In the genomic region with DNA sequence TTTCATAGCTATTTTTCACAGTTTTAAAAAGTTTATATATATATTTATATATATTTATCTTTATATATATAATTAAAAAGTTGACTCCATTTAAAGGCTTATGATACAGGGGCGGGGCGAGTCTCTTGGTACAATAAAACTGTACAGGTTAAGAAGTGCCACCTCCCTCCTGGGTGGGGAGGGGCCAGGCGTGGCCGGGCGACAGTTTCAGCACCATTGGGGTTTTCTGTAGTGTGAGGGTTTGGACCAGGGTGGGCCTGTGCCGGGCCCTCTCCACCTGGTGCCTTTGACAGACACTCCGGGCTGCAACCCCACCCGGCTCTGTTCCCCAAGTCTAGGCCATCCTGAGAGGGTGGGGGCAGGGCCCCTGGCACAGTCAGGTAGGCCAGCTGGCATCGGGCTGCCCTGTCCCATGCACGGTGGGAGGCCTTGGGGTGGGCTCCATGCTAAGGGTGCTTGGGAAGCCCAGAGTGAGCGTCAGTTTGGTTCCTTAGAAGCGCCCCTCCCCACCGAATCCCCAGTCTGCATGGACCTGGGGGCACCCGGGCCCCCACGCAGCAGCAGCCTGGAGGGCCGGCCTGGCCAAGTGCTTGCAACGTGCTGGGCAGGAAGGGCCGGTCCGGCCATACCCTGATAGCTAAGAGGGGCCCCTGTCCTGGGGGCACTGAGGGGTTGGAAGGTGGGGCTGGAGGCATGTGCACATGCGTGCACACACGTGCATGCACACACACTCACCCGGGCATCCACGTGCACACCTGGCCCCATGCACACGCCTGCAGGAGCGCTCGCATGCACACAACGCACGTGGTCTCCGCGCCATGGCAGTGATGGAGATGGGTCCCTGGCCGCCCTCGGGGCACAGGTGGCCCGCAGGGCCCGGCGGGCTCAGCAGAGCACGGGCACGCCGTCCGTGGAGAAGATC, we compare ENCODE assay signal across 2 cellular contexts.
TF ChIP-seq lines count a peak whose summit lies in the region.

No MANE protein-coding gene starts in this region.

TF ChIP-seq in K562, 482 proteins besides CTCF, POLR2A, EP300 and RAD21:
- peak; percentile 41 for TF ChIP-seq POLR2G (IDR thresholded peaks at IDR 0.05; ENCODE audit: low read depth, low read length)

TF ChIP-seq in HepG2, 621 proteins besides CTCF, POLR2A, EP300 and RAD21:
- TF ChIP-seq, protein P1, sequence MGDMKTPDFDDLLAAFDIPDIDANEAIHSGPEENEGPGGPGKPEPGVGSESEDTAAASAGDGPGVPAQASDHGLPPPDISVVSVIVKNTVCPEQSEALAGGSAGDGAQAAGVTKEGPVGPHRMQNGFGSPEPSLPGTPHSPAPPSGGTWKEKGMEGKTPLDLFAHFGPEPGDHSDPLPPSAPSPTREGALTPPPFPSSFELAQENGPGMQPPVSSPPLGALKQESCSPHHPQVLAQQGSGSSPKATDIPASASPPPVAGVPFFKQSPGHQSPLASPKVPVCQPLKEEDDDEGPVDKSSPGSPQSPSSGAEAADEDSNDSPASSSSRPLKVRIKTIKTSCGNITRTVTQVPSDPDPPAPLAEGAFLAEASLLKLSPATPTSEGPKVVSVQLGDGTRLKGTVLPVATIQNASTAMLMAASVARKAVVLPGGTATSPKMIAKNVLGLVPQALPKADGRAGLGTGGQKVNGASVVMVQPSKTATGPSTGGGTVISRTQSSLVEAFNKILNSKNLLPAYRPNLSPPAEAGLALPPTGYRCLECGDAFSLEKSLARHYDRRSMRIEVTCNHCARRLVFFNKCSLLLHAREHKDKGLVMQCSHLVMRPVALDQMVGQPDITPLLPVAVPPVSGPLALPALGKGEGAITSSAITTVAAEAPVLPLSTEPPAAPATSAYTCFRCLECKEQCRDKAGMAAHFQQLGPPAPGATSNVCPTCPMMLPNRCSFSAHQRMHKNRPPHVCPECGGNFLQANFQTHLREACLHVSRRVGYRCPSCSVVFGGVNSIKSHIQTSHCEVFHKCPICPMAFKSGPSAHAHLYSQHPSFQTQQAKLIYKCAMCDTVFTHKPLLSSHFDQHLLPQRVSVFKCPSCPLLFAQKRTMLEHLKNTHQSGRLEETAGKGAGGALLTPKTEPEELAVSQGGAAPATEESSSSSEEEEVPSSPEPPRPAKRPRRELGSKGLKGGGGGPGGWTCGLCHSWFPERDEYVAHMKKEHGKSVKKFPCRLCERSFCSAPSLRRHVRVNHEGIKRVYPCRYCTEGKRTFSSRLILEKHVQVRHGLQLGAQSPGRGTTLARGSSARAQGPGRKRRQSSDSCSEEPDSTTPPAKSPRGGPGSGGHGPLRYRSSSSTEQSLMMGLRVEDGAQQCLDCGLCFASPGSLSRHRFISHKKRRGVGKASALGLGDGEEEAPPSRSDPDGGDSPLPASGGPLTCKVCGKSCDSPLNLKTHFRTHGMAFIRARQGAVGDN (CRISPR knock-in tag; IDR thresholded peaks at IDR 0.05) = peak; percentile 10; the same call in 1 of the 2 replicates
- TF ChIP-seq HNRNPL (IDR thresholded peaks at IDR 0.05; ENCODE audit: low read depth, low read length) (0 out of 2 replicates have a peak, but pooled peaks have one; percentile 27), AGO2 (optimal IDR thresholded peaks at IDR 0.05; ENCODE audit: low read depth, low read length) (peak; percentile 92)
